Comparison of ENCODE assay signal across 8 cellular contexts in the genomic region with DNA sequence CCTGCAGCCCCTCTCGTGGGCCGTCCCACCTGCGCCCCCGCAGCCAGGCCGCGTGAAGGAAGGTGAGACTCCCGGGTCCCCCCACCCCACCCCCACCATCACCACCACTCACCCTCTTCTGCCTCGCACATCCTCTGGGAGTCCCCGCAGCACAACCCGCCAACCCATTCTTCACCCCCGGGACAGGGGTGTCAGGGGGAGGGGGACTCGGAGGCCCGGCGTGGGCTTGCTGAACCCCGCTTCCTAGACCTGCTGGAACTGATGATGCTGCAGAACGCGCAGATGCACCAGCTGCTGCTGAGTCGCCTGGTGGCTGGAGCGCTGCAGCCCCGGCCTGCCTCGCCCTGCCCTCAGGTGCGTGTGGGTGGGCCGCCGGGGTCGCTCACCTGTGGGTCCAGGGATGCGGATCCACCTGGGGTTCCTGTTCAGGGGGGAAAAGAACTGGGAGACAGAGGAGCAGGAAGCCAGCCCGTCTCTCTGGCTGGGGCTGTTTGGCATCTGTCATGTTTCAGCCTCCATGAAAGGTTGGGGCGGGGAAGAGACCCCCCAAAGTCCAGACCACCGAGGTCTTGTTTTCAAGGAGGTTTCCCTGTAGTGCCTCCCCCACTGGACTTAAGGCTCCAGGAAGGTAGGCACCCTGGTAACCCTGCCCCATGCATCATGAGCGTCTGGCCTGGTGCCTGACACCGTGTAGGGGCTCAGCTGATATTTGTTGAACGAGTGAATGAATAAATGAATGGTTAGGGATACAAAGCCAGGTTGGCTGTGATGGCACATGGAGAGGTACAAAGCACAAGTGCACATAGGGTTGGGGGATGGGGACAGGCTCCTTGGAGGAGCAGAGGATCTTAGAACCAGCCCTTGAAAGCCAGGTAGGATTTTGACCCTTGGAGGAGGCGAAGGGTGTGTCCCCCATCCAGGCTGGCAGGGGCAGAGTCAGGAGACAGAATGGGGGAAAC. TPM values are rescaled to one million over a fixed set of nuclear protein-coding genes. Genes with fewer than 3 reads are reported as not detected.
DNase-seq lines count a peak whose midpoint lies in the region; ATAC-seq, FAIRE-seq and TF ChIP-seq lines count a peak whose summit lies in the region.

No MANE protein-coding gene starts in this region.

- H4K5ac ChIP-seq in H1 (ENCODE audit: insufficient read length, low read depth, low read length), result no peak overlapping the region

- no peak overlapping the region for H2AFZ ChIP-seq in PC-9
- no peak overlapping the region for H2AFZ ChIP-seq in H1 (ENCODE audit: low read length)

- H3K9me3 ChIP-seq in PC-9 (ENCODE audit: insufficient read depth, low read depth) (no peaks in the 10 kb centered on the region), H1 (ENCODE audit: insufficient read depth in 2 of 2, low read depth in 1 of 2, low read length in 1 of 2) (no peaks in the 10 kb centered on the region)

- no peak overlapping the region; the same call in 1 of the 2 replicates for H3K18ac ChIP-seq in H1 (ENCODE audit: extremely low read depth, low read length)

- no peaks in the 10 kb centered on the region for H4K20me1 ChIP-seq in PC-9 (ENCODE audit: insufficient read depth)
- H4K20me1 ChIP-seq in H1 (replicated peaks in 1 of 2; ENCODE audit: control insufficient read depth in 1 of 2, insufficient read depth in 2 of 2, low read length in 2 of 2), result peaks cover 0 to 5% of the 10 kb centered on the region in 2 experiments

- TF ChIP-seq CTCF in PC-9 (conservative IDR thresholded peaks at IDR 0.05) (no peak), H1 (IDR thresholded peaks at IDR 0.05; ENCODE audit: control extremely low read depth in 1 of 3, insufficient read depth in 1 of 3, low read depth in 1 of 3, low read length in 3 of 3) (no peak), omental fat pad (IDR thresholded peaks at IDR 0.05) (no peak)

- H2AK5ac ChIP-seq in H1 (ENCODE audit: low read depth, low read length), result peak overlapping the region; percentile 93; the same call in 1 of the 2 replicates

- H3K79me2 ChIP-seq in PC-9 (ENCODE audit: low read depth) (no peaks in the 10 kb centered on the region), H1 (ENCODE audit: control insufficient read depth in 1 of 2, insufficient read depth in 2 of 2, low read length in 2 of 2) (no peaks in the 10 kb centered on the region)

- H3K27me3 ChIP-seq in PC-9 (ENCODE audit: insufficient read depth, low read depth) (peaks cover 14% of the 10 kb centered on the region), H1 (replicated peaks in 1 of 4; ENCODE audit: control insufficient read depth in 3 of 4, extremely low read depth in 1 of 4, insufficient read depth in 3 of 4, low read length in 3 of 4) (peaks cover 0 to 28% (median 16%) of the 10 kb centered on the region in 4 experiments; a peak in 5 of 7 replicates)

- no peak for TF ChIP-seq RAD21 in H1 (IDR thresholded peaks at IDR 0.05 in 1 of 2, conservative IDR thresholded peaks at IDR 0.05 in 1 of 2; ENCODE audit: low read depth in 2 of 2, low read length in 2 of 2)

- H3K9me2 ChIP-seq in PC-9 (ENCODE audit: insufficient read depth), result no peaks in the 10 kb centered on the region

- intact Hi-C loops in PC-9 (cut with micrococcal nuclease; ENCODE audit: unreplicated experiment), result no loop called here

- peak overlapping the region; percentile 17; the same call in 1 of the 2 replicates for H2BK20ac ChIP-seq in H1 (ENCODE audit: low read length)

- POLR2A ChIA-PET in PC-9 (lab: Charles Lee; ENCODE audit: unreplicated experiment) (interaction anchor here (0.6 kb wide), 1 partner anchor 35 kb away, joined by 3 read pairs; no protein-coding TSS in a partner anchor), H1 (lab: Charles Lee; ENCODE audit: partially characterized antibody) (interaction anchor here (0.7 to 1.2 kb wide), 3 partner anchors 8 to 147 kb away, joined by 3 to 5 read pairs (median 4); no protein-coding TSS in a partner anchor)

- H3K23me2 ChIP-seq in H1 (ENCODE audit: low read depth, low read length), result peaks cover 12% of the 10 kb centered on the region; the same call in 1 of the 2 replicates

- no peak for TF ChIP-seq EP300 in H1 (IDR thresholded peaks at IDR 0.05; ENCODE audit: borderline replicate concordance in 1 of 2, low read depth in 2 of 2, low read length in 2 of 2)

- H2BK5ac ChIP-seq in H1 (ENCODE audit: low read depth, low read length), result no peak overlapping the region

- H2BK12ac ChIP-seq in H1 (ENCODE audit: low read depth, low read length), result peak overlapping the region; percentile 77; the same call in 1 of the 2 replicates

- in situ Hi-C loops in G401 (cut with HindIII; ENCODE audit: low sequenced_read_pairs), result no loop called here

- H3K23ac ChIP-seq in H1 (ENCODE audit: insufficient read length), result no peak overlapping the region

- H3K14ac ChIP-seq in H1 (ENCODE audit: insufficient read length), result no peak overlapping the region

- H3F3A ChIP-seq in PC-9 (ENCODE audit: insufficient read depth, low read depth), result no peaks in the 10 kb centered on the region

- H3K4me3 ChIP-seq in PC-9 (peak overlapping the region; percentile 72; the same call in 1 of the 2 replicates), H1 (ENCODE audit: extremely low read depth in 1 of 4, insufficient read depth in 2 of 4, low read depth in 3 of 4, low read length in 4 of 4) (peak overlapping the region; percentile 62 to 87 (median 76))

- no TSS peak for BruUV-seq in PC-9 (replicated peaks; lab: Mats Ljungman, UMichigan)

- no peak overlapping the region for H3K9ac ChIP-seq in H1 (replicated peaks in 1 of 4; ENCODE audit: extremely low read depth in 1 of 4, low read depth in 3 of 4, low read length in 3 of 4)

- no peak overlapping the region for H2BK120ac ChIP-seq in H1 (replicated peaks; ENCODE audit: low read depth, low read length)

- no peaks in the 10 kb centered on the region for H3K79me1 ChIP-seq in H1 (ENCODE audit: low read depth, low read length)

- CTCF ChIA-PET in PC-9 (lab: Charles Lee), result no interaction called here
- CTCF ChIA-PET in H1 (lab: Charles Lee; ENCODE audit: partially characterized antibody), result interaction anchor here (1.0 to 4.9 kb wide), 15 partner anchors 8 to 118 kb away, joined by 3 to 24 read pairs (median 4); a partner anchor contains a TSS

- H3K27ac ChIP-seq in PC-9 (no peak overlapping the region), H1 (ENCODE audit: low read depth, low read length) (no peak overlapping the region)

- H2BK15ac ChIP-seq in H1 (ENCODE audit: low read length), result peak overlapping the region; percentile 13; the same call in 1 of the 2 replicates

- FAIRE-seq in H1 (lab: Jason Lieb, UNC), result no peak

- H3K36me3 ChIP-seq in PC-9 (ENCODE audit: low read depth), result no peaks in the 10 kb centered on the region
- no peaks in the 10 kb centered on the region for H3K36me3 ChIP-seq in H1 (ENCODE audit: control insufficient read depth in 2 of 4, insufficient read depth in 4 of 4, low read length in 3 of 4)

- no peak for ATAC-seq in omental fat pad (ENCODE audit: low FRiP score)
- ATAC-seq in HG02981 (IDR thresholded peaks at IDR 0.05; ENCODE audit: unreplicated experiment), result no peak

- no peak for TF ChIP-seq POLR2A in H1 (IDR thresholded peaks at IDR 0.05; ENCODE audit: control extremely low read depth in 1 of 2, low read depth in 2 of 2, low read length in 2 of 2)

- peak; percentile 51 for DNase-seq in D341Med (ENCODE audit: low spot score)
- no peak for DNase-seq in PC-9
- DNase-seq in H1 (ENCODE audit: low read depth in 1 of 2, low spot score in 2 of 2), result no peak
- peak; percentile 19 for DNase-seq in omental fat pad (ENCODE audit: low spot score)
- DNase-seq in G401 (ENCODE audit: low spot score), result no peak
- no peak for DNase-seq in NOMO-1 (lab: John Stamatoyannopoulos, UW; ENCODE audit: unreplicated experiment in 2 of 2)
- DNase-seq in COLO668 (lab: John Stamatoyannopoulos, UW; ENCODE audit: unreplicated experiment), result no peak

- no peak overlapping the region for H3K56ac ChIP-seq in H1 (replicated peaks; ENCODE audit: insufficient read length, low read depth, low read length)

- 30% methylated on average over 23 of the region's 33 CpGs; no CpG with 5 or more reads in 1 of the 2 experiments for WGBS in H1 (ENCODE audit: extremely low coverage in 1 of 2, insufficient coverage in 1 of 2, insufficient read length in 1 of 2, insufficient replicate concordance in 2 of 2, low coverage in 1 of 2, low lambda C conversion rate in 2 of 2, missing lambda C conversion rate in 1 of 2), 2 experiments

- H3K4ac ChIP-seq in H1 (replicated peaks; ENCODE audit: insufficient read length, low read depth, low read length), result no peak overlapping the region

- H4K91ac ChIP-seq in H1 (replicated peaks; ENCODE audit: insufficient read length, low read length), result no peak overlapping the region

- H3K4me2 ChIP-seq in PC-9, result peak overlapping the region; percentile 83
- peak overlapping the region; percentile 87 to 95 for H3K4me2 ChIP-seq in H1 (ENCODE audit: insufficient read depth in 1 of 2, low read depth in 2 of 2, low read length in 2 of 2)

- H3K4me1 ChIP-seq in PC-9 (replicated peaks; ENCODE audit: insufficient read depth) (0 out of 2 replicates have a peak, but pooled peaks cover 8% of the 10 kb centered on the region), H1 (replicated peaks in 1 of 4; ENCODE audit: control insufficient read depth in 3 of 4, insufficient read depth in 4 of 4, low read length in 3 of 4) (peaks cover 3 to 14% (median 6%) of the 10 kb centered on the region in 4 experiments)

- H4K8ac ChIP-seq in H1 (ENCODE audit: extremely low read depth, insufficient read depth, low read length), result no peak overlapping the region

RNA-seq across cellular contexts. Expression of a gene that starts 0.8 kb away (rescaled TPM):
- 2.4 and 2.8 TPM in 2 replicates for total RNA-seq in PC-9 (2021)
- total RNA-seq in H1 (2021; fragmentation: NEBNext Ultra II Directional; extraction: Animal tissue kit (Norgen Biotek cat#: 25700)), result 0.61 and 0.67 TPM in 2 replicates
- 0.83 and 0.96 TPM in 2 replicates for polyA plus RNA-seq in H1 (2011; rRNA removed)
- 0.39 TPM for polyA plus RNA-seq in H1 (2011; cell fraction: cytosol; rRNA removed)
- 1.7 TPM for polyA plus RNA-seq in H1 (2011; cell fraction: nucleus; rRNA removed)
- polyA plus RNA-seq in H1 (2012, experiment 1 of 2), result 0.35 to 0.48 TPM (median 0.41 TPM) in 4 replicates
- polyA plus RNA-seq in H1 (2012, experiment 2 of 2), result 0.43 TPM
- polyA plus RNA-seq in H1 (2013, experiment 1 of 2), result 0.59 TPM
- 0.42 TPM for polyA plus RNA-seq in H1 (2013, experiment 2 of 2)
- polyA minus RNA-seq in H1 (2011; rRNA and poly(A)+ RNA removed), result 0.28 and 0.41 TPM in 2 replicates
- not detected for polyA minus RNA-seq in H1 (2011; cell fraction: cytosol; rRNA and poly(A)+ RNA removed)
- 1.4 TPM for polyA minus RNA-seq in H1 (2011; cell fraction: nucleus; rRNA and poly(A)+ RNA removed)
- total RNA-seq in omental fat pad, result 1 to 10 TPM in 1 of 4 donors, under 1 TPM in 3; 0.19 to 1.1 (median 0.55) TPM
- total RNA-seq in G401 (2014; rRNA removed; shearing (Covaris generic)), result 1.1 and 3.1 TPM in 2 replicates

RNA-seq across cellular contexts. Expression of a gene that starts 21.4 kb away (rescaled TPM):
- total RNA-seq in PC-9 (2021) (7.8 and 9.2 TPM in 2 replicates), omental fat pad (100 to 1,000 TPM in 3 of 4 donors, 10 to 100 TPM in 1; 57.7 to 252 (median 137) TPM)
- 0.45 TPM in 1 of 2 replicates, not detected in the other for total RNA-seq in H1 (2021; fragmentation: NEBNext Ultra II Directional; extraction: Animal tissue kit (Norgen Biotek cat#: 25700))
- 0.63 and 0.77 TPM in 2 replicates for polyA plus RNA-seq in H1 (2011; rRNA removed)
- polyA plus RNA-seq in H1 (2011; cell fraction: cytosol; rRNA removed), result 0.44 TPM
- polyA plus RNA-seq in H1 (2011; cell fraction: nucleus; rRNA removed), result 0.60 TPM
- polyA plus RNA-seq in H1 (2012, experiment 1 of 2), result 0.27 to 0.81 TPM (median 0.46 TPM) in 3 of 4 replicates, not detected in the other
- 0.47 TPM for polyA plus RNA-seq in H1 (2012, experiment 2 of 2)
- 0.18 TPM for polyA plus RNA-seq in H1 (2013, experiment 1 of 2)
- 0.24 TPM for polyA plus RNA-seq in H1 (2013, experiment 2 of 2)
- polyA minus RNA-seq in H1 (2011; rRNA and poly(A)+ RNA removed), result 0.51 and 1.6 TPM in 2 replicates
- polyA minus RNA-seq in H1 (2011; cell fraction: cytosol; rRNA and poly(A)+ RNA removed), result not detected
- polyA minus RNA-seq in H1 (2011; cell fraction: nucleus; rRNA and poly(A)+ RNA removed), result not detected
- total RNA-seq in G401 (2014; rRNA removed; shearing (Covaris generic)), result not detected in 2 replicates

RNA-seq across cellular contexts. Expression of a gene that starts 26.3 kb away (rescaled TPM):
- total RNA-seq in PC-9 (2021) (1.4 and 1.7 TPM in 2 replicates), omental fat pad (10 to 100 TPM in 3 of 4 donors, 1 to 10 TPM in 1; 7.0 to 43.3 (median 15.1) TPM)
- 6.6 and 8.5 TPM in 2 replicates for total RNA-seq in H1 (2021; fragmentation: NEBNext Ultra II Directional; extraction: Animal tissue kit (Norgen Biotek cat#: 25700))
- 5.0 and 8.1 TPM in 2 replicates for polyA plus RNA-seq in H1 (2011; rRNA removed)
- 6.5 TPM for polyA plus RNA-seq in H1 (2011; cell fraction: cytosol; rRNA removed)
- polyA plus RNA-seq in H1 (2011; cell fraction: nucleus; rRNA removed), result 22.4 TPM
- polyA plus RNA-seq in H1 (2012, experiment 1 of 2), result 4.5 to 9.2 TPM (median 9.0 TPM) in 4 replicates
- polyA plus RNA-seq in H1 (2012, experiment 2 of 2), result 5.9 TPM
- polyA plus RNA-seq in H1 (2013, experiment 1 of 2), result 4.2 TPM
- 3.6 TPM for polyA plus RNA-seq in H1 (2013, experiment 2 of 2)
- polyA minus RNA-seq in H1 (2011; rRNA and poly(A)+ RNA removed), result 27.3 and 39.8 TPM in 2 replicates
- 18.9 TPM for polyA minus RNA-seq in H1 (2011; cell fraction: cytosol; rRNA and poly(A)+ RNA removed)
- polyA minus RNA-seq in H1 (2011; cell fraction: nucleus; rRNA and poly(A)+ RNA removed), result 39.2 TPM
- not detected in 2 replicates for total RNA-seq in G401 (2014; rRNA removed; shearing (Covaris generic))

Comparison
In these comparisons a context has a peak if more than half of its experiments do, and no peak if none do; other contexts are left out.
1. DNase-seq: peak in D341Med (single experiment) and omental fat pad (single experiment); none in PC-9 (0 of 2), H1 (0 of 2), G401 (single experiment), NOMO-1 (0 of 2) and COLO668 (single experiment).